In the genomic region with DNA sequence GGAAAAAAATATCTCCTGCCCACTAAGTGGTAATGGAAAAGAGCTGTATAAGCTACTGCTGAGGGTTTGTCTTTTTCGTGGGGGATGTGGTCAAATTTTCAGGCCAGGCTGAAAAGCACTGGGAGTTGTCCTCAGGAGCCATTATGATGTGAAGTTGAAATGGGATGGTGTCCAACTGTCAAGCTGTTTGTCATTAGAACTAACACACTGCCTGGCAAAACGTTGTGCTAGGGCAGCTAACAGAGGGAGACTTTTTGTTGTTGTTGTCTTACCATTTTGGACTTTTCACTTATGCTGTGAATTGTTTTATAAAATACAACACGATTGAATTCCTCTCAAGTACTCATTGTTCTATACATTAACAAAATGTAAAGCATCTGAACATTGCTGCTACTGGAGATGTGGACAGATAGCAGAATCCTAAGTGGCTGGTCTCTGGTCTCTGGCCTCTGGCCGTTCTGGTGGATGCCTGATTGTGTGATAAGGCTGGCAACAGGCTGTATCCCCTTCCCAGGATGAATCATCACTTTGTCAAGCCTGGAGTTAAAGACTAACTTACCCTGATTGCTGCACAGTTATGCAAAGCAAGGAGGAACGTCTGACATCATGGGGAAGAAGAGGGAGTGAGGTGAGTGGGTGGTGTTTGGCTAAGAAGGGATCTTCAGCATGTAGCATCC, we compare ENCODE assay signal across 1 cellular context.
TF ChIP-seq lines count a peak whose summit lies in the region.

No MANE protein-coding gene starts in this region.

TF ChIP-seq in HepG2, 621 proteins besides CTCF, POLR2A, EP300 and RAD21 (continued from another document and continues in another):
- no peak for TF ChIP-seq GZF1 (CRISPR knock-in tag; IDR thresholded peaks at IDR 0.05)
- no peak for TF ChIP-seq ZNF337 (CRISPR knock-in tag; IDR thresholded peaks at IDR 0.05; ENCODE audit: borderline replicate concordance, low read depth)
- peak; percentile 80; the same call in 1 of the 2 replicates for TF ChIP-seq ZNF160 (CRISPR knock-in tag; IDR thresholded peaks at IDR 0.05)
- no peak for TF ChIP-seq TAF15 (IDR thresholded peaks at IDR 0.05; ENCODE audit: low read depth, low read length, poor library complexity, severe bottlenecking)
- no peak for TF ChIP-seq ZNF572 (CRISPR knock-in tag; IDR thresholded peaks at IDR 0.05)
- TF ChIP-seq NR3C1 (CRISPR knock-in tag; IDR thresholded peaks at IDR 0.05): no peak
- TF ChIP-seq ZNF850 (CRISPR knock-in tag; conservative IDR thresholded peaks at IDR 0.05): no peak
- peak; percentile 69; the same call in 1 of the 2 replicates for TF ChIP-seq ARID4A (CRISPR knock-in tag; IDR thresholded peaks at IDR 0.05; ENCODE audit: borderline replicate concordance)
- TF ChIP-seq BCL6 (CRISPR knock-in tag; IDR thresholded peaks at IDR 0.05): peak; percentile 52; the same call in 1 of the 2 replicates
- TF ChIP-seq, protein P1, sequence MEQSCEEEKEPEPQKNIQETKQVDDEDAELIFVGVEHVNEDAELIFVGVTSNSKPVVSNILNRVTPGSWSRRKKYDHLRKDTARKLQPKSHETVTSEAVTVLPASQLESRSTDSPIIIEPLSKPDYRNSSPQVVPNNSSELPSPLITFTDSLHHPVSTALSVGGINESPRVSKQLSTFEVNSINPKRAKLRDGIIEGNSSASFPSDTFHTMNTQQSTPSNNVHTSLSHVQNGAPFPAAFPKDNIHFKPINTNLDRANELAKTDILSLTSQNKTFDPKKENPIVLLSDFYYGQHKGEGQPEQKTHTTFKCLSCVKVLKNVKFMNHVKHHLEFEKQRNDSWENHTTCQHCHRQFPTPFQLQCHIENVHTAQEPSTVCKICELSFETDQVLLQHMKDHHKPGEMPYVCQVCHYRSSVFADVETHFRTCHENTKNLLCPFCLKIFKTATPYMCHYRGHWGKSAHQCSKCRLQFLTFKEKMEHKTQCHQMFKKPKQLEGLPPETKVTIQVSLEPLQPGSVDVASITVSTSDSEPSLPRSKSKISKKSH (CRISPR knock-in tag; IDR thresholded peaks at IDR 0.05; ENCODE audit: borderline replicate concordance): no peak
- no peak for TF ChIP-seq HDAC6 (IDR thresholded peaks at IDR 0.05; ENCODE audit: low read depth, low read length)
- TF ChIP-seq, protein P2, sequence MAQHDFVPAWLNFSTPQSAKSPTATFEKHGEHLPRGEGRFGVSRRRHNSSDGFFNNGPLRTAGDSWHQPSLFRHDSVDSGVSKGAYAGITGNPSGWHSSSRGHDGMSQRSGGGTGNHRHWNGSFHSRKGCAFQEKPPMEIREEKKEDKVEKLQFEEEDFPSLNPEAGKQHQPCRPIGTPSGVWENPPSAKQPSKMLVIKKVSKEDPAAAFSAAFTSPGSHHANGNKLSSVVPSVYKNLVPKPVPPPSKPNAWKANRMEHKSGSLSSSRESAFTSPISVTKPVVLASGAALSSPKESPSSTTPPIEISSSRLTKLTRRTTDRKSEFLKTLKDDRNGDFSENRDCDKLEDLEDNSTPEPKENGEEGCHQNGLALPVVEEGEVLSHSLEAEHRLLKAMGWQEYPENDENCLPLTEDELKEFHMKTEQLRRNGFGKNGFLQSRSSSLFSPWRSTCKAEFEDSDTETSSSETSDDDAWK (CRISPR knock-in tag; IDR thresholded peaks at IDR 0.05): no peak
- no peak for TF ChIP-seq PBX3 (CRISPR knock-in tag; IDR thresholded peaks at IDR 0.05; ENCODE audit: borderline replicate concordance)
- no peak for TF ChIP-seq ZNF3 (CRISPR knock-in tag; IDR thresholded peaks at IDR 0.05)
- no peak for TF ChIP-seq CEBPZ (IDR thresholded peaks at IDR 0.05; ENCODE audit: low read length)
- TF ChIP-seq SAFB2 (CRISPR knock-in tag; IDR thresholded peaks at IDR 0.05; ENCODE audit: borderline replicate concordance, low read depth): no peak; the same call in 1 of the 2 replicates
- TF ChIP-seq TOPORS (CRISPR knock-in tag; IDR thresholded peaks at IDR 0.05): peak; percentile 24; the same call in 1 of the 2 replicates
- peak; percentile 18; the same call in 1 of the 2 replicates for TF ChIP-seq TBX3 (IDR thresholded peaks at IDR 0.05; ENCODE audit: borderline replicate concordance)
- peak; percentile 90 for TF ChIP-seq FOSL1 (CRISPR knock-in tag; IDR thresholded peaks at IDR 0.05; ENCODE audit: borderline replicate concordance)
- TF ChIP-seq NCOR1 (IDR thresholded peaks at IDR 0.05; ENCODE audit: borderline replicate concordance, low read length): 0 out of 2 replicates have a peak, but pooled peaks have one; percentile 39
- TF ChIP-seq IRF9 (CRISPR knock-in tag; IDR thresholded peaks at IDR 0.05; ENCODE audit: borderline replicate concordance): no peak
- TF ChIP-seq ZFP41 (CRISPR knock-in tag; IDR thresholded peaks at IDR 0.05; ENCODE audit: borderline replicate concordance): no peak
- no peak for TF ChIP-seq ZNF367 (CRISPR knock-in tag; IDR thresholded peaks at IDR 0.05; ENCODE audit: borderline replicate concordance)
- TF ChIP-seq PAX8 (CRISPR knock-in tag; IDR thresholded peaks at IDR 0.05; ENCODE audit: borderline replicate concordance): no peak
- peak; percentile 83; the same call in 1 of the 2 replicates for TF ChIP-seq IRF2 (CRISPR knock-in tag; IDR thresholded peaks at IDR 0.05)
- TF ChIP-seq ZSCAN30 (CRISPR knock-in tag; IDR thresholded peaks at IDR 0.05): no peak
- no peak for TF ChIP-seq ZNF550 (CRISPR knock-in tag; IDR thresholded peaks at IDR 0.05; ENCODE audit: borderline replicate concordance)
- peak; percentile 59; the same call in 1 of the 2 replicates for TF ChIP-seq NCOA2 (CRISPR knock-in tag; IDR thresholded peaks at IDR 0.05)
- TF ChIP-seq ZBTB39 (CRISPR knock-in tag; IDR thresholded peaks at IDR 0.05): no peak
- no peak; the same call in 1 of the 2 replicates for TF ChIP-seq SP4 (CRISPR knock-in tag; IDR thresholded peaks at IDR 0.05)
- TF ChIP-seq ZNF552 (CRISPR knock-in tag; IDR thresholded peaks at IDR 0.05; ENCODE audit: borderline replicate concordance): no peak
- no peak for TF ChIP-seq ATF6 (CRISPR knock-in tag; conservative IDR thresholded peaks at IDR 0.05)
- TF ChIP-seq MATR3 (CRISPR knock-in tag; IDR thresholded peaks at IDR 0.05): no peak
- no peak for TF ChIP-seq KDM5A (IDR thresholded peaks at IDR 0.05; ENCODE audit: borderline replicate concordance, low read length)
- no peak for TF ChIP-seq CENPT (CRISPR knock-in tag; IDR thresholded peaks at IDR 0.05; ENCODE audit: low read depth)
- no peak for TF ChIP-seq ELK4 (CRISPR knock-in tag; IDR thresholded peaks at IDR 0.05; ENCODE audit: borderline replicate concordance)
- TF ChIP-seq REPIN1 (CRISPR knock-in tag; IDR thresholded peaks at IDR 0.05; ENCODE audit: borderline replicate concordance, low read depth): peak; percentile 80
- TF ChIP-seq, protein P3, sequence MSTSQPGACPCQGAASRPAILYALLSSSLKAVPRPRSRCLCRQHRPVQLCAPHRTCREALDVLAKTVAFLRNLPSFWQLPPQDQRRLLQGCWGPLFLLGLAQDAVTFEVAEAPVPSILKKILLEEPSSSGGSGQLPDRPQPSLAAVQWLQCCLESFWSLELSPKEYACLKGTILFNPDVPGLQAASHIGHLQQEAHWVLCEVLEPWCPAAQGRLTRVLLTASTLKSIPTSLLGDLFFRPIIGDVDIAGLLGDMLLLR (CRISPR knock-in tag; IDR thresholded peaks at IDR 0.05): no peak
